ENCODE assay signal across 15 cellular contexts in the genomic region with DNA sequence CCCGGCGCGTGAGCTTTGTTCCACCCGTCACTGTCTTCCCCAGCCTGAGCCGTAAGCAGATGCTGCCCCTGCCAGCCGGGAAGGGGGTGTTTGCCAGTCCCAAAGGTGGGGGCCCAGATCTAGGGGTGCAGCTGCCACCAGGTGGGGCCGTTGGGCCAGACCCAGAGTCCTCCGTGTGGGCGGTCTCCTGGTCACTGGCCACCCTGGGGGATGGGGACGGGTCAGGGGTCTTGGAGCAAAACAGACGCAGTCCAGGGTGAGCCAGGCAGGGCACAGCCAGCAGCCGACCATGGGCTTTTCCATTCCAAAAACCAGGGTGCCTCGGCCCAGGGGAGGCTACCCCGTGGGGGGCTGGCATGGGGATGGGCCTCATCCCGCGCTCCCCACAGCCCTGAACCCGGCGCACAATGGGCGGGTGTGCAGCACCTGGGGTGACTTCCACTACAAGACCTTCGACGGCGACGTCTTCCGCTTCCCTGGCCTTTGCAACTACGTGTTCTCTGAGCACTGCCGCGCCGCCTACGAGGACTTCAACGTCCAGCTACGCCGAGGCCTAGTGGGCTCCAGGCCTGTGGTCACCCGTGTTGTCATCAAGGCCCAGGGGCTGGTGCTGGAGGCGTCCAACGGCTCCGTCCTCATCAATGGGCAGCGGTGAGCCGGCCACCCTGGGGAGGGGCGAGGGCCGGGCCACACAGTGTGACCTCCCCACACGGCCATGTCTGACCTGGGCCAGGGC. TPM values are rescaled to one million over a fixed set of nuclear protein-coding genes. Genes with fewer than 3 reads are reported as not detected.
A peak's percentile ranks its signal among the peaks of the same experiment; 100 is the strongest.
DNase-seq lines count a peak whose midpoint lies in the region; ATAC-seq and TF ChIP-seq lines count a peak whose summit lies in the region.
"Had no signal": no experiment of that assay in that cellular context is flagged by ENCODE, and none has a peak within 500 bp of the region (broad histone marks: within the 10 kb centered on the region; RNA-seq: fewer than 3 reads in every experiment).

No MANE protein-coding gene starts in this region.

- peak overlapping the region; percentile 65 for H4K8ac ChIP-seq in neuronal stem cell (ENCODE audit: low read depth, low read length)

- peak overlapping the region; percentile 60 for H2BK5ac ChIP-seq in neuronal stem cell (ENCODE audit: low read length)

- no CpG with 5 or more reads among the region's 41 CpGs for WGBS in neuronal stem cell (ENCODE audit: extremely low coverage in 2 of 2, insufficient read length in 2 of 2, insufficient replicate concordance in 1 of 2), 2 donors

- H3K4me1 ChIP-seq in Karpas-422 (ENCODE audit: low read length): no peaks in the 10 kb centered on the region
- H3K4me1 ChIP-seq in neuronal stem cell (ENCODE audit: control insufficient read depth in 2 of 2, insufficient read depth in 1 of 2, low read depth in 1 of 2, low read length in 2 of 2): peaks cover 0 to 5% of the 10 kb centered on the region in 2 donors
- H3K4me1 ChIP-seq: foreskin keratinocyte had no signal

- no peak for ATAC-seq in Right ventricle myocardium superior (ENCODE audit: poor library complexity)
- no peak for ATAC-seq in activated T-helper 17 cell treated with anti-CD3 and anti-CD28 coated beads, Interleukin-2, amount 50 U/mL, for 72 hours (replicated peaks)
- ATAC-seq: foreskin keratinocyte had no signal

- H2BK120ac ChIP-seq in neuronal stem cell (ENCODE audit: low read depth, low read length): no peak overlapping the region

- H2AFZ ChIP-seq in Karpas-422 (ENCODE audit: low read length) (no peak overlapping the region), neuronal stem cell (ENCODE audit: low read length) (no peak overlapping the region)

- no peaks in the 10 kb centered on the region for H3K79me2 ChIP-seq in Karpas-422 (ENCODE audit: low read length)

- H2AK5ac ChIP-seq in neuronal stem cell (ENCODE audit: low read depth, low read length): peak overlapping the region; percentile 97

- no peaks in the 10 kb centered on the region for H3K36me3 Mint-ChIP-seq in activated T-helper 17 cell treated with anti-CD3 and anti-CD28 coated beads, Interleukin-2, amount 50 U/mL, for 72 hours (ENCODE audit: low read depth)
- H3K36me3 Mint-ChIP-seq: CD4-positive, alpha-beta memory T cell; immature natural killer cell had no signal

- H3K23ac ChIP-seq in neuronal stem cell (ENCODE audit: low read depth, low read length, poor library complexity): peak overlapping the region; percentile 93

- no peak for DNase-seq in GM06990 (ENCODE audit: extremely low read depth, insufficient read length)
- DNase-seq in Karpas-422: peak; percentile 47
- peak; percentile 40 for DNase-seq in Right ventricle myocardium superior
- no peak for DNase-seq in neuronal stem cell (ENCODE audit: low spot score)
- DNase-seq in stimulated activated naive CD4-positive, alpha-beta T cell treated with Interleukin-2 at 50 U/mL for 16 hours (lab: John Stamatoyannopoulos, UW): no peak
- DNase-seq in stimulated activated CD4-positive, alpha-beta T cell treated with anti-CD3 and anti-CD28 coated beads, Interleukin-4, amount 100 ng/mL, for 24 hours: no peak
- DNase-seq in kidney glomerular epithelial cell (lab: John Stamatoyannopoulos, UW): no peak
- DNase-seq: activated CD4-positive, alpha-beta T cell treated with anti-CD3 and anti-CD28 coated beads for 48 hours; effector CD8-positive, alpha-beta T cell; foreskin keratinocyte; GDM1; immature natural killer cell; NCI-H2171 treated with DMSO at 0.1 percent for 48 hours had no signal

- H3K79me1 ChIP-seq in neuronal stem cell (ENCODE audit: low read depth, low read length): peaks cover 4% of the 10 kb centered on the region

- H3K9me3 Mint-ChIP-seq in activated T-helper 17 cell treated with anti-CD3 and anti-CD28 coated beads, Interleukin-2, amount 50 U/mL, for 72 hours: no peaks in the 10 kb centered on the region
- H3K9me3 Mint-ChIP-seq: CD4-positive, alpha-beta memory T cell; immature natural killer cell had no signal

- no peak overlapping the region for H3K27ac Mint-ChIP-seq in activated T-helper 17 cell treated with anti-CD3 and anti-CD28 coated beads, Interleukin-2, amount 50 U/mL, for 72 hours
- H3K27ac Mint-ChIP-seq: CD4-positive, alpha-beta memory T cell; immature natural killer cell had no signal

- H3K14ac ChIP-seq in neuronal stem cell (ENCODE audit: low read length): peak overlapping the region; percentile 89

- intact Hi-C loops in Right ventricle myocardium superior (cut with DNase I): no loop called here

- H3K9me3 ChIP-seq in Karpas-422 (ENCODE audit: low read length): no peaks in the 10 kb centered on the region
- no peaks in the 10 kb centered on the region for H3K9me3 ChIP-seq in neuronal stem cell (replicated peaks in 1 of 2; ENCODE audit: control insufficient read depth in 2 of 2, insufficient read depth in 1 of 2, low read depth in 1 of 2, low read length in 2 of 2)

- H2BK12ac ChIP-seq in neuronal stem cell (ENCODE audit: low read length): peak overlapping the region; percentile 30

- H4K91ac ChIP-seq in neuronal stem cell (ENCODE audit: low read depth, low read length, poor library complexity): no peak overlapping the region

- H3K9ac ChIP-seq in Karpas-422 (ENCODE audit: low read length): no peak overlapping the region
- peak overlapping the region; percentile 70 for H3K9ac ChIP-seq in neuronal stem cell (ENCODE audit: low read depth, low read length, poor library complexity)

- no peak overlapping the region for H3K4ac ChIP-seq in neuronal stem cell (ENCODE audit: low read length)

- no peak overlapping the region for H3K4me3 Mint-ChIP-seq in activated T-helper 17 cell treated with anti-CD3 and anti-CD28 coated beads, Interleukin-2, amount 50 U/mL, for 72 hours
- H3K4me3 Mint-ChIP-seq: CD4-positive, alpha-beta memory T cell; immature natural killer cell had no signal

- H3K36me3 ChIP-seq in GM06990 (ENCODE audit: control insufficient read depth, insufficient read depth, low read length) (no peaks in the 10 kb centered on the region), Karpas-422 (ENCODE audit: insufficient read depth, low read length) (no peaks in the 10 kb centered on the region), neuronal stem cell (replicated peaks in 1 of 2; ENCODE audit: control insufficient read depth in 2 of 2, insufficient read depth in 2 of 2, low read length in 2 of 2) (no peaks in the 10 kb centered on the region)

- H4K20me1 ChIP-seq in Karpas-422 (ENCODE audit: insufficient read depth, low read depth, low read length): no peaks in the 10 kb centered on the region

- H3K27me3 ChIP-seq in GM06990 (replicated peaks; ENCODE audit: control insufficient read depth, insufficient read depth, low read length): no peaks in the 10 kb centered on the region
- no peaks in the 10 kb centered on the region for H3K27me3 ChIP-seq in Karpas-422 (ENCODE audit: low read length)
- H3K27me3 ChIP-seq in neuronal stem cell (ENCODE audit: control insufficient read depth in 3 of 3, insufficient read depth in 3 of 3, low read depth in 1 of 3, low read length in 3 of 3): peaks cover 0 to 11% (median 0%) of the 10 kb centered on the region in 3 experiments

- no peaks in the 10 kb centered on the region for H3K9me2 ChIP-seq in Karpas-422 (replicated peaks; ENCODE audit: insufficient read depth, low read length)

- H2BK15ac ChIP-seq in neuronal stem cell (ENCODE audit: low read length): peak overlapping the region; percentile 32

- H3K4me3 ChIP-seq in GM06990 (replicated peaks; ENCODE audit: low read depth, low read length) (no peak overlapping the region), Karpas-422 (ENCODE audit: low read length) (no peak overlapping the region), neuronal stem cell (ENCODE audit: low read length in 2 of 2) (no peak overlapping the region)

- no peak overlapping the region for H3K4me2 ChIP-seq in Karpas-422 (ENCODE audit: low read depth, low read length, poor library complexity, severe bottlenecking)
- no peak overlapping the region for H3K4me2 ChIP-seq in neuronal stem cell (ENCODE audit: insufficient read depth, low read length, poor library complexity, severe bottlenecking)

- H3K27me3 Mint-ChIP-seq in activated T-helper 17 cell treated with anti-CD3 and anti-CD28 coated beads, Interleukin-2, amount 50 U/mL, for 72 hours: peaks cover 4% of the 10 kb centered on the region

- H3K4me1 Mint-ChIP-seq in activated T-helper 17 cell treated with anti-CD3 and anti-CD28 coated beads, Interleukin-2, amount 50 U/mL, for 72 hours: no peaks in the 10 kb centered on the region
- H3K4me1 Mint-ChIP-seq: CD4-positive, alpha-beta memory T cell; immature natural killer cell had no signal

- H3K18ac ChIP-seq in neuronal stem cell (ENCODE audit: low read length): peak overlapping the region; percentile 87

- H3K27ac ChIP-seq in Karpas-422 (ENCODE audit: low read length): no peak overlapping the region
- no peak overlapping the region for H3K27ac ChIP-seq in neuronal stem cell (replicated peaks; ENCODE audit: low read length)
- H3K27ac ChIP-seq: foreskin keratinocyte had no signal

- peak; percentile 26 for TF ChIP-seq CTCF in GM06990 (IDR thresholded peaks at IDR 0.05; ENCODE audit: insufficient read depth, low read length, poor library complexity, severe bottlenecking)

RNA-seq across cellular contexts. Expression of gene MUC5B, which starts 3.5 kb away (rescaled TPM):
- total RNA-seq in Karpas-422 (2014; rRNA removed; shearing (Covaris generic); ENCODE audit: low replicate concordance): under 0.01 and 0.04 TPM in 2 replicates
- not detected for total RNA-seq in Right ventricle myocardium superior
- 0.01 TPM for polyA plus RNA-seq in neuronal stem cell (2013, experiment 1 of 2)
- polyA plus RNA-seq in neuronal stem cell (2013, experiment 2 of 2): under 0.01 TPM
- not detected for total RNA-seq in activated T-helper 17 cell treated with anti-CD3 and anti-CD28 coated beads, Interleukin-2, amount 50 U/mL, for 72 hours
- total RNA-seq: CD4-positive, alpha-beta memory T cell; foreskin keratinocyte had no signal
- polyA plus RNA-seq: CD4-positive, alpha-beta memory T cell; foreskin keratinocyte; immature natural killer cell had no signal

Comparison
In these comparisons a context has a peak if more than half of its experiments do, and no peak if none do; other contexts are left out.
1. DNase-seq: peak in Karpas-422 (single experiment) and Right ventricle myocardium superior (single experiment); none in GM06990 (single experiment), neuronal stem cell (single experiment), stimulated activated naive CD4-positive, alpha-beta T cell treated with Interleukin-2 at 50 U/mL for 16 hours (single experiment), stimulated activated CD4-positive, alpha-beta T cell treated with anti-CD3 and anti-CD28 coated beads, Interleukin-4, amount 100 ng/mL, for 24 hours (single experiment) and kidney glomerular epithelial cell (single experiment).